12 cellular contexts compared by ENCODE assay signal in genomic region chr5:180817847-180818246, GRCh38. TPM values are rescaled to one million over a fixed set of nuclear protein-coding genes. Genes with fewer than 3 reads are reported as not detected.
DNase-seq lines count a peak whose midpoint lies in the region; ATAC-seq, FAIRE-seq and TF ChIP-seq lines count a peak whose summit lies in the region.
"Had no signal": no experiment of that assay in that cellular context is flagged by ENCODE, and none has a peak within 500 bp of the region (broad histone marks: within the 10 kb centered on the region; RNA-seq: fewer than 3 reads in every experiment).

No MANE protein-coding gene starts in this region.

- H4K8ac ChIP-seq in H1 (ENCODE audit: extremely low read depth, insufficient read depth, low read length): no peak overlapping the region

- no peaks in the 10 kb centered on the region for H3K79me2 ChIP-seq in H1 (ENCODE audit: control insufficient read depth in 1 of 2, insufficient read depth in 2 of 2, low read length in 2 of 2)

- no peak overlapping the region for H2BK12ac ChIP-seq in H1 (ENCODE audit: low read depth, low read length)

- H3K9me3 ChIP-seq in H1 (ENCODE audit: insufficient read depth in 2 of 2, low read depth in 1 of 2, low read length in 1 of 2) (no peaks in the 10 kb centered on the region), transverse colon (no peaks in the 10 kb centered on the region)

- intact Hi-C loops in transverse colon (cut with DNase I; ENCODE audit: low total_unique reads): no loop called here

- H3K27ac ChIP-seq in H1 (ENCODE audit: low read depth, low read length): no peak overlapping the region
- H3K27ac ChIP-seq in transverse colon: peak overlapping the region; percentile 44 to 71 (median 62)

- no peak overlapping the region for H2BK5ac ChIP-seq in H1 (ENCODE audit: low read depth, low read length)

- H3K14ac ChIP-seq in H1 (ENCODE audit: insufficient read length): no peak overlapping the region

- no peaks in the 10 kb centered on the region for H3K9me3 Mint-ChIP-seq in activated naive CD4-positive, alpha-beta T cell treated with anti-CD3 and anti-CD28 coated beads, Interleukin-2, amount 50 U/mL, for 24 hours

- TF ChIP-seq CTCF in H1 (IDR thresholded peaks at IDR 0.05; ENCODE audit: control extremely low read depth in 1 of 3, insufficient read depth in 1 of 3, low read depth in 1 of 3, low read length in 3 of 3) (no peak), omental fat pad (IDR thresholded peaks at IDR 0.05) (no peak), transverse colon (IDR thresholded peaks at IDR 0.05) (no peak)

- no peaks in the 10 kb centered on the region for H3K27me3 Mint-ChIP-seq in activated naive CD4-positive, alpha-beta T cell treated with anti-CD3 and anti-CD28 coated beads, Interleukin-2, amount 50 U/mL, for 24 hours

- no peak for TF ChIP-seq RAD21 in H1 (IDR thresholded peaks at IDR 0.05 in 1 of 2, conservative IDR thresholded peaks at IDR 0.05 in 1 of 2; ENCODE audit: low read depth in 2 of 2, low read length in 2 of 2)

- no peak overlapping the region for H3K9ac ChIP-seq in H1 (replicated peaks in 1 of 4; ENCODE audit: extremely low read depth in 1 of 4, low read depth in 3 of 4, low read length in 3 of 4)

- H4K5ac ChIP-seq in H1 (ENCODE audit: insufficient read length, low read depth, low read length): no peak overlapping the region

- no peak for TF ChIP-seq EP300 in H1 (IDR thresholded peaks at IDR 0.05; ENCODE audit: borderline replicate concordance in 1 of 2, low read depth in 2 of 2, low read length in 2 of 2)
- TF ChIP-seq EP300 in transverse colon (IDR thresholded peaks at IDR 0.05; ENCODE audit: low read depth): no peak

- H2BK20ac ChIP-seq in H1 (ENCODE audit: low read length): no peak overlapping the region

- H3K4me3 ChIP-seq in H1 (ENCODE audit: extremely low read depth in 1 of 4, insufficient read depth in 2 of 4, low read depth in 3 of 4, low read length in 4 of 4) (no peak overlapping the region), transverse colon (no peak overlapping the region)

- no peak overlapping the region for H3K4ac ChIP-seq in H1 (replicated peaks; ENCODE audit: insufficient read length, low read depth, low read length)

- TF ChIP-seq POLR2A in H1 (IDR thresholded peaks at IDR 0.05; ENCODE audit: control extremely low read depth in 1 of 2, low read depth in 2 of 2, low read length in 2 of 2) (no peak), transverse colon (IDR thresholded peaks at IDR 0.05) (no peak)

- no peak overlapping the region for H3K27ac Mint-ChIP-seq in activated naive CD4-positive, alpha-beta T cell treated with anti-CD3 and anti-CD28 coated beads, Interleukin-2, amount 50 U/mL, for 24 hours

- H3K4me3 Mint-ChIP-seq in activated naive CD4-positive, alpha-beta T cell treated with anti-CD3 and anti-CD28 coated beads, Interleukin-2, amount 50 U/mL, for 24 hours: peak overlapping the region; percentile 42

- in situ Hi-C loops in transverse colon (cut with MboI; ENCODE audit: low pct_ligation_motif_present in 1 of 4, low pct_unique_long_range_greater_than_20kb in 1 of 4, low sequenced_read_pairs in 3 of 4): no loop called here

- peaks cover 44% of the 10 kb centered on the region for H3K4me1 Mint-ChIP-seq in activated naive CD4-positive, alpha-beta T cell treated with anti-CD3 and anti-CD28 coated beads, Interleukin-2, amount 50 U/mL, for 24 hours

- peaks cover 0 to 8% (median 2%) of the 10 kb centered on the region in 4 experiments; a peak in 3 of 7 replicates for H3K4me1 ChIP-seq in H1 (replicated peaks in 1 of 4; ENCODE audit: control insufficient read depth in 3 of 4, insufficient read depth in 4 of 4, low read length in 3 of 4)
- peaks cover 0 to 29% (median 10%) of the 10 kb centered on the region in 4 donors for H3K4me1 ChIP-seq in transverse colon

- ATAC-seq in omental fat pad (ENCODE audit: low FRiP score) (no peak), GM19324 (IDR thresholded peaks at IDR 0.05; ENCODE audit: low FRiP score, unreplicated experiment) (no peak), GM21381 (IDR thresholded peaks at IDR 0.05; ENCODE audit: unreplicated experiment) (no peak)

- H3K27me3 ChIP-seq in H1 (replicated peaks in 1 of 4; ENCODE audit: control insufficient read depth in 3 of 4, extremely low read depth in 1 of 4, insufficient read depth in 3 of 4, low read length in 3 of 4): peaks cover 0 to 2% (median 0%) of the 10 kb centered on the region in 4 experiments; a peak in 1 of 7 replicates
- H3K27me3 ChIP-seq in transverse colon: no peaks in the 10 kb centered on the region

- peak overlapping the region; percentile 10; the same call in 1 of the 2 replicates for H2BK15ac ChIP-seq in H1 (ENCODE audit: low read length)

- 77% methylated on average over 7 of the region's 7 CpGs; no CpG with 5 or more reads in 1 of the 2 experiments for WGBS in H1 (ENCODE audit: extremely low coverage in 1 of 2, insufficient coverage in 1 of 2, insufficient read length in 1 of 2, insufficient replicate concordance in 2 of 2, low coverage in 1 of 2, low lambda C conversion rate in 2 of 2, missing lambda C conversion rate in 1 of 2), 2 experiments
- WGBS in transverse colon (ENCODE audit: low coverage in 1 of 2), 2 donors: 61 to 77% methylated on average over 7 of the region's 7 CpGs

- CTCF ChIA-PET in H1 (lab: Charles Lee; ENCODE audit: partially characterized antibody): interaction anchor here (0.7 to 1.5 kb wide), 6 partner anchors 9 to 218 kb away, joined by 3 to 6 read pairs (median 4); no protein-coding TSS in a partner anchor

- DNase-seq in activated naive CD4-positive, alpha-beta T cell treated with Interleukin-2 at 50 U/mL for 16 hours: no peak
- DNase-seq in H1 (ENCODE audit: low read depth in 1 of 2, low spot score in 2 of 2): no peak
- peak; percentile 19 for DNase-seq in omental fat pad (ENCODE audit: low spot score)
- DNase-seq in transverse colon: no peak
- DNase-seq in NCI-H69 (lab: John Stamatoyannopoulos, UW): no peak
- DNase-seq: HCEC 1CT, NCI-H774, SW 1271 had no signal

- no peaks in the 10 kb centered on the region for H3K36me3 ChIP-seq in H1 (ENCODE audit: control insufficient read depth in 2 of 4, insufficient read depth in 4 of 4, low read length in 3 of 4)
- no peaks in the 10 kb centered on the region for H3K36me3 ChIP-seq in transverse colon

- POLR2A ChIA-PET in H1 (lab: Charles Lee; ENCODE audit: partially characterized antibody): interaction anchor here (1.0 to 2.8 kb wide), 2 partner anchors 9 to 14 kb away, joined by 3 to 7 read pairs; no protein-coding TSS in a partner anchor

- H4K20me1 ChIP-seq in H1 (replicated peaks in 1 of 2; ENCODE audit: control insufficient read depth in 1 of 2, insufficient read depth in 2 of 2, low read length in 2 of 2): no peaks in the 10 kb centered on the region

- no peak overlapping the region for H2BK120ac ChIP-seq in H1 (replicated peaks; ENCODE audit: low read depth, low read length)

- no peak overlapping the region for H4K91ac ChIP-seq in H1 (replicated peaks; ENCODE audit: insufficient read length, low read length)

- H3K4me2 ChIP-seq in H1 (ENCODE audit: insufficient read depth in 1 of 2, low read depth in 2 of 2, low read length in 2 of 2): no peak overlapping the region

- H3K56ac ChIP-seq in H1 (replicated peaks; ENCODE audit: insufficient read length, low read depth, low read length): no peak overlapping the region

- no peaks in the 10 kb centered on the region for H3K36me3 Mint-ChIP-seq in activated naive CD4-positive, alpha-beta T cell treated with anti-CD3 and anti-CD28 coated beads, Interleukin-2, amount 50 U/mL, for 24 hours

- H2AFZ ChIP-seq in H1 (ENCODE audit: low read length): no peak overlapping the region

- no peak overlapping the region for H3K23ac ChIP-seq in H1 (ENCODE audit: insufficient read length)

- H2AK5ac ChIP-seq in H1 (ENCODE audit: low read depth, low read length): no peak overlapping the region

- no peak for FAIRE-seq in H1 (lab: Jason Lieb, UNC)
- FAIRE-seq: keratinocyte had no signal

- no peak overlapping the region for H3K18ac ChIP-seq in H1 (ENCODE audit: extremely low read depth, low read length)

- H3K79me1 ChIP-seq in H1 (ENCODE audit: low read depth, low read length): no peaks in the 10 kb centered on the region

- no peaks in the 10 kb centered on the region for H3K23me2 ChIP-seq in H1 (ENCODE audit: low read depth, low read length)

TF ChIP-seq in H1, 55 proteins besides CTCF, POLR2A, EP300 and RAD21 (continues in another document):
- TF ChIP-seq PHF8 (conservative IDR thresholded peaks at IDR 0.05; ENCODE audit: low read depth, low read length) (no peak), TCF12 (IDR thresholded peaks at IDR 0.05; ENCODE audit: low read depth, low read length) (no peak)

RNA-seq across cellular contexts. Expression of gene MGAT1, which starts 15.2 kb away (rescaled TPM):
- total RNA-seq in H1 (2021; fragmentation: NEBNext Ultra II Directional; extraction: Animal tissue kit (Norgen Biotek cat#: 25700)): 77.0 and 83.8 TPM in 2 replicates
- polyA plus RNA-seq in H1 (2011; rRNA removed): 66.8 and 96.1 TPM in 2 replicates
- polyA plus RNA-seq in H1 (2011; cell fraction: cytosol; rRNA removed): 68.3 TPM
- polyA plus RNA-seq in H1 (2011; cell fraction: nucleus; rRNA removed): 76.0 TPM
- polyA plus RNA-seq in H1 (2012, experiment 1 of 2): 63.6 to 73.4 TPM (median 72.7 TPM) in 4 replicates
- polyA plus RNA-seq in H1 (2012, experiment 2 of 2): 82.2 TPM
- 63.4 TPM for polyA plus RNA-seq in H1 (2013, experiment 1 of 2)
- 63.9 TPM for polyA plus RNA-seq in H1 (2013, experiment 2 of 2)
- polyA minus RNA-seq in H1 (2011; rRNA and poly(A)+ RNA removed): 41.2 and 48.6 TPM in 2 replicates
- polyA minus RNA-seq in H1 (2011; cell fraction: cytosol; rRNA and poly(A)+ RNA removed): 56.2 TPM
- 38.8 TPM for polyA minus RNA-seq in H1 (2011; cell fraction: nucleus; rRNA and poly(A)+ RNA removed)
- total RNA-seq in omental fat pad (100 to 1,000 TPM; 159 to 376 (median 258) TPM), transverse colon (100 to 1,000 TPM in 3 of 4 donors, 10 to 100 TPM in 1; 98.5 to 131 (median 114) TPM)

RNA-seq across cellular contexts. Expression of gene ZFP62, which starts 43.2 kb away (rescaled TPM):
- total RNA-seq in H1 (2021; fragmentation: NEBNext Ultra II Directional; extraction: Animal tissue kit (Norgen Biotek cat#: 25700)): 34.8 and 38.5 TPM in 2 replicates
- 5.4 and 9.3 TPM in 2 replicates for polyA plus RNA-seq in H1 (2011; rRNA removed)
- polyA plus RNA-seq in H1 (2011; cell fraction: cytosol; rRNA removed): 16.6 TPM
- 11.9 TPM for polyA plus RNA-seq in H1 (2011; cell fraction: nucleus; rRNA removed)
- polyA plus RNA-seq in H1 (2012, experiment 1 of 2): 22.4 to 34.9 TPM (median 24.3 TPM) in 4 replicates
- 1.7 TPM for polyA plus RNA-seq in H1 (2012, experiment 2 of 2)
- 28.3 TPM for polyA plus RNA-seq in H1 (2013, experiment 1 of 2)
- 30.5 TPM for polyA plus RNA-seq in H1 (2013, experiment 2 of 2)
- 18.4 and 23.3 TPM in 2 replicates for polyA minus RNA-seq in H1 (2011; rRNA and poly(A)+ RNA removed)
- polyA minus RNA-seq in H1 (2011; cell fraction: cytosol; rRNA and poly(A)+ RNA removed): 19.0 TPM
- 34.6 TPM for polyA minus RNA-seq in H1 (2011; cell fraction: nucleus; rRNA and poly(A)+ RNA removed)
- total RNA-seq in omental fat pad: 10 to 100 TPM in 3 of 4 donors, 1 to 10 TPM in 1; 9.2 to 21.8 (median 10.8) TPM
- total RNA-seq in transverse colon: 10 to 100 TPM in 3 of 4 donors, 1 to 10 TPM in 1; 4.1 to 35.7 (median 26.9) TPM
